ENCODE assay signal across 9 cellular contexts in the genomic region with DNA sequence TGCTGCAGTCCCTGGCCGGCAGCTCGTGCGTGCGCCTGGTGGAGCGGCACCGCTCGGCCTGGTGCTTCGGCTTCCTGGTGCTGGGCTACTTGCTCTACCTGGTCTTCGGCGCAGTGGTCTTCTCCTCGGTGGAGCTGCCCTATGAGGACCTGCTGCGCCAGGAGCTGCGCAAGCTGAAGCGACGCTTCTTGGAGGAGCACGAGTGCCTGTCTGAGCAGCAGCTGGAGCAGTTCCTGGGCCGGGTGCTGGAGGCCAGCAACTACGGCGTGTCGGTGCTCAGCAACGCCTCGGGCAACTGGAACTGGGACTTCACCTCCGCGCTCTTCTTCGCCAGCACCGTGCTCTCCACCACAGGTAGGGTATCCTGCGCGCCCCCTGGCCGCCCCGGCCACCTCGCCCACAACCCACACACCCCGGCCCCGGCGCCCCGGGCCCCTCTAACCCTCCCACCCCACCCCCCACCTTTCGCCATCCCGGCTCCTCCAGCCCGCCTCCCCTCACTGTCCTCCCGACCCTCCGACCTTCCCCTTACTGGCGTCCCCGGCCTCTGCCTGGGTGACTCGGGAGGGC. TPM values are rescaled to one million over a fixed set of nuclear protein-coding genes. Genes with fewer than 3 reads are reported as not detected.
DNase-seq lines count a peak whose midpoint lies in the region; ATAC-seq, FAIRE-seq and TF ChIP-seq lines count a peak whose summit lies in the region.
"Had no signal": no experiment of that assay in that cellular context is flagged by ENCODE, and none has a peak within 500 bp of the region (broad histone marks: within the 10 kb centered on the region; RNA-seq: fewer than 3 reads in every experiment).

No MANE protein-coding gene starts in this region.

- H3K9me3 ChIP-seq in pancreas, result no peaks in the 10 kb centered on the region

- TF ChIP-seq CTCF in VCaP (conservative IDR thresholded peaks at IDR 0.05) (no peak), foreskin keratinocyte (conservative IDR thresholded peaks at IDR 0.05) (no peak), pancreas (IDR thresholded peaks at IDR 0.05) (no peak)

- no peaks in the 10 kb centered on the region for H3K27me3 ChIP-seq in foreskin keratinocyte
- H3K27me3 ChIP-seq in pancreas, result no peaks in the 10 kb centered on the region

- DNase-seq in activated naive CD4-positive, alpha-beta T cell treated with Interleukin-2 at 50 U/mL for 16 hours, result peak; percentile 8
- DNase-seq in activated naive CD4-positive, alpha-beta T cell treated with anti-CD3 and anti-CD28 coated beads, Interleukin-2, amount 50 U/mL, for 16 hours, result no peak
- DNase-seq in foreskin keratinocyte (peak; percentile 50 to 70), pancreas (peak in 5 of 6 donors; percentile 34 to 81 (median 56)), UCSD-AML1 (lab: John Stamatoyannopoulos, UW; ENCODE audit: unreplicated experiment) (no peak)

- peaks cover 10% of the 10 kb centered on the region for H3K4me1 ChIP-seq in foreskin keratinocyte
- H3K4me1 ChIP-seq in pancreas, result peaks cover 0 to 12% (median 0%) of the 10 kb centered on the region in 3 donors

- H3K36me3 ChIP-seq in pancreas, result no peaks in the 10 kb centered on the region

- WGBS in pancreas, 2 donors, result 0 to 2% methylated on average over 36 to 43 of the region's 43 CpGs

- H3K4me3 ChIP-seq in pancreas, result peak overlapping the region; percentile 44 to 67 (median 50)

- no peak for FAIRE-seq in pancreas (lab: Jason Lieb, UNC)
- FAIRE-seq: colon had no signal

- peak overlapping the region; percentile 77 for H3K27ac ChIP-seq in VCaP
- H3K27ac ChIP-seq in foreskin keratinocyte, result peak overlapping the region; percentile 83
- H3K27ac ChIP-seq in pancreas, result peak overlapping the region in 2 of 4 donors; percentile 87

- intact Hi-C loops in pancreas (cut with DNase I), result no loop called here

- peak; percentile 42 for ATAC-seq in HG02938 (IDR thresholded peaks at IDR 0.05; ENCODE audit: unreplicated experiment)
- peak; percentile 64 for ATAC-seq in foreskin keratinocyte
- ATAC-seq in pancreas, result peak; percentile 38 to 65 (median 60)
- ATAC-seq in GM18520 (IDR thresholded peaks at IDR 0.05; ENCODE audit: unreplicated experiment), result no peak

RNA-seq across cellular contexts. Expression of gene KCNK1, which starts 0.4 kb away (rescaled TPM):
- total RNA-seq in foreskin keratinocyte, result 13.9 and 15.4 TPM in 2 replicates
- polyA plus RNA-seq in foreskin keratinocyte, result 9.3 and 11.4 TPM in 2 replicates
- total RNA-seq in pancreas, result 1 to 10 TPM; 2.3 to 6.2 (median 3.8) TPM
- polyA plus RNA-seq in pancreas, result 1 to 10 TPM; 2.9 to 7.5 TPM

Comparison
In these comparisons a context has a peak if more than half of its experiments do, and no peak if none do; other contexts are left out.
1. DNase-seq: peak in activated naive CD4-positive, alpha-beta T cell treated with Interleukin-2 at 50 U/mL for 16 hours (single experiment), foreskin keratinocyte (2 of 2) and pancreas (5 of 6); none in activated naive CD4-positive, alpha-beta T cell treated with anti-CD3 and anti-CD28 coated beads, Interleukin-2, amount 50 U/mL, for 16 hours (single experiment) and UCSD-AML1 (single experiment).